14 cellular contexts compared by ENCODE assay signal in genomic region chr11:78200553-78200952, GRCh38.
"Had no signal": no experiment of that assay in that cellular context is flagged by ENCODE, and none has a peak within 500 bp of the region (broad histone marks: within the 10 kb centered on the region; RNA-seq: fewer than 3 reads in every experiment).

No MANE protein-coding gene starts in this region.

- H3K9me3 Mint-ChIP-seq: activated naive CD4-positive, alpha-beta T cell treated with anti-CD3 and anti-CD28 coated beads, Interleukin-2, amount 50 U/mL, for 24 hours; nephron progenitor cell; stimulated activated naive CD8-positive, alpha-beta T cell treated with anti-CD3 and anti-CD28 coated beads, Interleukin-15, Interleukin-2, amounts not matched to agents 100 ng/mL and 50 ng/mL, for 24 hours had no signal

- H3K4me3 Mint-ChIP-seq: activated CD8-positive, alpha-beta T cell treated with anti-CD3 and anti-CD28 coated beads, Interleukin-2, amount 10 ng/mL, durations not matched to agents 7 days and 5 days; nephron progenitor cell; stimulated activated naive CD8-positive, alpha-beta T cell treated with anti-CD3 and anti-CD28 coated beads, Interleukin-15, Interleukin-2, amounts not matched to agents 100 ng/mL and 50 ng/mL, for 24 hours had no signal

- ATAC-seq: activated CD8-positive, alpha-beta T cell treated with anti-CD3 and anti-CD28 coated beads, Interleukin-2, amount 10 ng/mL, durations not matched to agents 7 days and 5 days; body of pancreas had no signal

- H3K9me3 ChIP-seq: body of pancreas, thoracic aorta had no signal

- H3K4me3 ChIP-seq: body of pancreas, thoracic aorta had no signal

- H3K27me3 Mint-ChIP-seq: activated naive CD4-positive, alpha-beta T cell treated with anti-CD3 and anti-CD28 coated beads, Interleukin-2, amount 50 U/mL, for 24 hours; stimulated activated naive CD8-positive, alpha-beta T cell treated with anti-CD3 and anti-CD28 coated beads, Interleukin-15, Interleukin-2, amounts not matched to agents 100 ng/mL and 50 ng/mL, for 24 hours had no signal

- H3K27ac ChIP-seq: body of pancreas, thoracic aorta, VCaP had no signal

- DNase-seq: activated CD8-positive, alpha-beta memory T cell treated with anti-CD3 and anti-CD28 coated beads, Interleukin-2, amount 50 U/mL, for 48 hours; activated CD8-positive, alpha-beta T cell treated with anti-CD3 and anti-CD28 coated beads, Interleukin-2, amount 10 ng/mL, durations not matched to agents 7 days and 5 days; body of pancreas; cerebellar nuclear complex; hypothalamus; kidney glomerular epithelial cell; nephron progenitor cell; SIG-M5; stimulated activated CD4-positive, alpha-beta T cell treated with anti-CD3 and anti-CD28 coated beads, Interleukin-2, amount 100 ng/mL, for 48 hours; T1000 had no signal

- H3K4me1 ChIP-seq: body of pancreas had no signal

- H3K27me3 ChIP-seq: body of pancreas had no signal
